29 cellular contexts compared by ENCODE assay signal in the genomic region with DNA sequence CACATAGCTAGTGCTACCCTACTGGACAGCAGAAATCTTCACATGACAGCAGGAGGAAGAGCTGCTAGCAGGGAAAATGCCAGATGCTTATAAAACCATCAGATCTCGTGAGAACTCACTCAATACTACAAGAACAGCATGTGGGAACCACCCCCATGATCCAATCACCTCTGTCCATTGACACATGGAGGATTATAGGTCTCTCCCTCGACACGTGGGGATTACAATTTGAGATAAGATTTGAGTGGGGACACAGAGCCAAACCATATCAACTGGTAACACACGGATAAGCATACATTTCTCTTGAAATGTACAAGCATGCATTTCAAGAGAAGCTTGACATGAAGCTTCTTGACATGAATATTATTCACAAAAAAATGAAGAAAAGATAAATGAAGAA.
"Had no signal": no experiment of that assay in that cellular context is flagged by ENCODE, and none has a peak within 500 bp of the region (broad histone marks: within the 10 kb centered on the region; RNA-seq: fewer than 3 reads in every experiment).

No MANE protein-coding gene starts in this region.

- H3K27me3 ChIP-seq: ascending aorta, cardiac muscle cell had no signal

- FAIRE-seq: bronchial epithelial cell had no signal

- H3K36me3 ChIP-seq: ascending aorta, cardiac muscle cell had no signal

- H3K9me3 ChIP-seq: ascending aorta had no signal

- H3K4me1 ChIP-seq: ascending aorta had no signal

- ATAC-seq: activated CD8-positive, alpha-beta memory T cell treated with anti-CD3 and anti-CD28 coated beads, Interleukin-2, amount 10 ng/mL, durations not matched to agents 7 days and 5 days; activated CD8-positive, alpha-beta T cell treated with anti-CD3 and anti-CD28 coated beads, Interleukin-2, amount 10 ng/mL, durations not matched to agents 7 days and 5 days; activated naive CD8-positive, alpha-beta T cell treated with anti-CD3 and anti-CD28 coated beads, Interleukin-2, amount 50 U/mL, for 24 hours; WTC11 had no signal

- H3K4me3 ChIP-seq: ascending aorta, cardiac muscle cell had no signal

- H3K27ac ChIP-seq: ascending aorta, cardiac muscle cell, WERI-Rb-1 had no signal

- DNase-seq: activated CD4-positive, alpha-beta memory T cell treated with anti-CD3 and anti-CD28 coated beads, Interleukin-2, amount 10 ng/mL, durations not matched to agents 7 days and 5 days; activated CD4-positive, alpha-beta T cell treated with anti-CD3 and anti-CD28 coated beads for 4 hours; activated CD4-positive, alpha-beta T cell treated with anti-CD3 and anti-CD28 coated beads, Interleukin-2, amount 10 ng/mL, durations not matched to agents 24 days and 14 days; activated CD4-positive, alpha-beta T cell treated with anti-CD3 and anti-CD28 coated beads, Interleukin-2, amount 50 U/mL, for 1 hour; activated CD4-positive, alpha-beta T cell treated with anti-CD3 and anti-CD28 coated beads, Interleukin-2, amount 50 U/mL, for 4 hours; activated CD4-positive, CD25-positive, alpha-beta regulatory T cell treated with anti-CD3 and anti-CD28 coated beads, Interleukin-2, amount 50 U/mL, for 72 hours; activated CD8-positive, alpha-beta memory T cell treated with anti-CD3 and anti-CD28 coated beads for 24 hours; activated CD8-positive, alpha-beta memory T cell treated with anti-CD3 and anti-CD28 coated beads, Interleukin-2, amount 10 ng/mL, durations not matched to agents 7 days and 5 days; activated CD8-positive, alpha-beta memory T cell treated with anti-CD3 and anti-CD28 coated beads, Interleukin-2, amount 50 U/mL, for 48 hours; activated CD8-positive, alpha-beta T cell treated with anti-CD3 and anti-CD28 coated beads, Interleukin-2, amount 10 ng/mL, durations not matched to agents 7 days and 5 days; activated effector memory CD4-positive, alpha-beta T cell treated with Interleukin-2 at 50 U/mL for 16 hours; activated gamma-delta T cell; activated naive CD4-positive, alpha-beta T cell treated with anti-CD3 and anti-CD28 coated beads, Interleukin-2, amount 10 ng/mL, durations not matched to agents 7 days and 5 days; activated naive CD4-positive, alpha-beta T cell treated with Interleukin-2 at 50 U/mL for 16 hours; activated naive CD8-positive, alpha-beta T cell treated with anti-CD3 and anti-CD28 coated beads, Interleukin-2, amount 10 ng/mL, durations not matched to agents 7 days and 5 days; activated naive CD8-positive, alpha-beta T cell treated with anti-CD3 and anti-CD28 coated beads, Interleukin-2, amount 50 U/mL, for 24 hours; activated T-cell treated with anti-CD3 and anti-CD28 coated beads, Interleukin-2, amount 50 U/mL, for 24 hours; activated T-cell treated with anti-CD3 and anti-CD28 coated beads, Interleukin-2, amount 50 U/mL, for 48 hours; amygdala; anterior cingulate cortex; caudate nucleus; cerebellar nuclear complex; T-helper 2 cell; T-helper 9 cell; WERI-Rb-1 had no signal
